Comparison of ENCODE assay signal across 8 cellular contexts in the genomic region with DNA sequence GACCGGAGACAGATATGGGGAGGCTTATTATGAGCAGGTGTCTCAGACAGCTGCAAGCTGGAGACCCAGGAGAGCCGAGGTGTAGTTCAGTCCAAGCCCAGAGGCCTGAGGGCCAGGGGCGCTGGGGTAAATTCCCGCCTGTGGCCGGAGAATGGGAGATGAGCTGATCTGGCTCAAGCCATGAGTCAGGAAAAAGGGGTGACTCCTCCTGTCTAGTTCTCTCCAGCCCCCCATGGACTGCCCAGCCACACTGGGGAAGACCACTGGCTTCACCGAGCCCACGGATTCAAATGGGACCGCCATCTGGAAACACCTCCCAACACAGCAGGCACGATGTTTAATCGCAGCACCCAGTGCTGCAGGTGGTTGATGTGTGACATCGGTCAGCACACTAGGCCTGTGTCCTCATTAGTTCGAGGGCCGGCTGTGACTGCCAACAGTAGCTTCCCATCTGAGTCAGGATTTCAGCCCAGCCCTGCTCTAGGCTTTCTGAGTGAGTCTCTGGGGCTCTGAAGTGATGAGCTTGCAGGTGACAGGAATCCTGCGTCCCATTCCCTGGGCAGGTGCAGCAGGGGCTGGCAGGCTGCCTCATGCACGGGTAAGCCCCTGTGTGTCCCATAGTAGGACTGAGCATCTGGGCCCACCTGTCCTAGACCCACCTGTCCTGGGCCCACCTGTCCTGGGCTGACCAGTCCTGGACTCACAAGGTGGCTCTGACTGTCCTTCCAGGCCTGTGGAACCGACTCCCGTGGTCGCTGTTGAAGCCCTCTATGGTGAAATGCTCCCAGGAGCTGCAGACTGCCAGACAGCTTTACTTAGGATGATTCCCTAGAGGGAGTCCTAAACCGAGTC. TPM values are rescaled to one million over a fixed set of nuclear protein-coding genes. Genes with fewer than 3 reads are reported as not detected.
DNase-seq lines count a peak whose midpoint lies in the region; ATAC-seq and TF ChIP-seq lines count a peak whose summit lies in the region.

No MANE protein-coding gene starts in this region.

- H3K4me3 ChIP-seq in coronary artery (no peak overlapping the region), testis (no peak overlapping the region)

- intact Hi-C loops in testis (cut with DNase I; ENCODE audit: low total_unique reads) = no loop called here

- 84 to 95% methylated on average over 18 to 19 of the region's 19 CpGs for WGBS in testis, 2 donors

- TF ChIP-seq POLR2A in testis (IDR thresholded peaks at IDR 0.05) = no peak

- H3K27ac ChIP-seq in coronary artery (no peak overlapping the region), testis (no peak overlapping the region)

- H3K9me3 ChIP-seq in testis = no peaks in the 10 kb centered on the region

- H3K36me3 ChIP-seq in testis (ENCODE audit: low read depth, missing control alignments) = no peaks in the 10 kb centered on the region

- TF ChIP-seq CTCF in coronary artery (IDR thresholded peaks at IDR 0.05) = no peak
- TF ChIP-seq CTCF in testis (IDR thresholded peaks at IDR 0.05) = no peak

- DNase-seq in activated effector memory CD4-positive, alpha-beta T cell treated with anti-CD3 and anti-CD28 coated beads, Interleukin-2, amount 50 U/mL, for 16 hours = peak; percentile 60
- no peak for DNase-seq in activated effector memory CD4-positive, alpha-beta T cell treated with Interleukin-2 at 50 U/mL for 16 hours
- peak; percentile 44 for DNase-seq in NCI-H345 treated with DMSO at 0.1 percent for 48 hours (lab: John Stamatoyannopoulos, UW; ENCODE audit: unreplicated experiment)
- DNase-seq in coronary artery (ENCODE audit: low spot score) = peak; percentile 59
- peak; percentile 5 for DNase-seq in testis
- DNase-seq in midbrain (lab: John Stamatoyannopoulos, UW) = no peak
- no peak for DNase-seq in NCI-H446 (lab: John Stamatoyannopoulos, UW)

- no peak for ATAC-seq in GM18909 (IDR thresholded peaks at IDR 0.05; ENCODE audit: poor library complexity, unreplicated experiment)

- H3K27me3 ChIP-seq in testis = no peaks in the 10 kb centered on the region

- peaks cover 6% of the 10 kb centered on the region for H3K4me1 ChIP-seq in testis

RNA-seq across cellular contexts. Expression of gene AHRR, which starts 49.7 kb away (rescaled TPM):
- 10 to 100 TPM; 36.9 to 43.4 TPM for total RNA-seq in testis
- 68.5 TPM for polyA plus RNA-seq in testis (ENCODE audit: insufficient read depth, low read depth, low replicate concordance)

Comparison
In these comparisons a context has a peak if more than half of its experiments do, and no peak if none do; other contexts are left out.
1. DNase-seq: peak in activated effector memory CD4-positive, alpha-beta T cell treated with anti-CD3 and anti-CD28 coated beads, Interleukin-2, amount 50 U/mL, for 16 hours (single experiment), NCI-H345 treated with DMSO at 0.1 percent for 48 hours (single experiment), coronary artery (single experiment) and testis (single experiment); none in activated effector memory CD4-positive, alpha-beta T cell treated with Interleukin-2 at 50 U/mL for 16 hours (single experiment), midbrain (single experiment) and NCI-H446 (0 of 2).